15 cellular contexts compared by ENCODE assay signal in genomic region chr14:92472860-92473259, GRCh38. TPM values are rescaled to one million over a fixed set of nuclear protein-coding genes. Genes with fewer than 3 reads are reported as not detected.
DNase-seq lines count a peak whose midpoint lies in the region; ATAC-seq and TF ChIP-seq lines count a peak whose summit lies in the region.
"Had no signal": no experiment of that assay in that cellular context is flagged by ENCODE, and none has a peak within 500 bp of the region (broad histone marks: within the 10 kb centered on the region; RNA-seq: fewer than 3 reads in every experiment).

No MANE protein-coding gene starts in this region.

- DNase-seq in natural killer cell treated with Interleukin-12 subunit alpha and Interleukin-12 subunit beta and Interleukin-15 and Interleukin-18, amount 100 ng/mL, for 72 hours (ENCODE audit: low spot score): no peak
- DNase-seq in natural killer cell: no peak
- no peak for DNase-seq in brain microvascular endothelial cell
- DNase-seq in mucosa of descending colon: no peak
- DNase-seq in activated CD4-positive, alpha-beta T cell treated with anti-CD3 and anti-CD28 coated beads, Interleukin-2, amount 10 ng/mL, durations not matched to agents 24 days and 14 days: no peak
- DNase-seq in NCI-H2107 treated with DMSO at 0.1 percent for 48 hours (lab: John Stamatoyannopoulos, UW; ENCODE audit: unreplicated experiment): no peak
- DNase-seq: dorsolateral prefrontal cortex; mesendoderm; NCI-H1694 treated with DMSO at 0.1 percent for 48 hours; NCI-H82; stimulated activated CD4-positive, alpha-beta T cell treated with anti-CD3 and anti-CD28 coated beads, Interleukin-4, amount 100 ng/mL, for 1 hour; T-helper 17 cell had no signal

- H3K4me3 ChIP-seq in brain microvascular endothelial cell (ENCODE audit: low read depth, low read length) (no peak overlapping the region), mucosa of descending colon (no peak overlapping the region)
- H3K4me3 ChIP-seq: dorsolateral prefrontal cortex had no signal

- TF ChIP-seq CTCF in natural killer cell (IDR thresholded peaks at IDR 0.05): no peak
- TF ChIP-seq CTCF in brain microvascular endothelial cell (IDR thresholded peaks at IDR 0.05; ENCODE audit: low read depth, low read length, missing control alignments): no peak
- no peak for TF ChIP-seq CTCF in mucosa of descending colon (IDR thresholded peaks at IDR 0.05)

- H3K4me1 ChIP-seq in mucosa of descending colon (ENCODE audit: low read depth): no peaks in the 10 kb centered on the region

- ATAC-seq in natural killer cell treated with Interleukin-12 subunit alpha and Interleukin-12 subunit beta and Interleukin-15 and Interleukin-18, amount 100 ng/mL, for 72 hours: no peak
- ATAC-seq in natural killer cell (no peak), mucosa of descending colon (peak; percentile 41), HG02798 (IDR thresholded peaks at IDR 0.05; ENCODE audit: poor library complexity, unreplicated experiment) (no peak), GM21515 (IDR thresholded peaks at IDR 0.05; ENCODE audit: unreplicated experiment) (no peak)
- ATAC-seq: T-helper 17 cell had no signal

- no peaks in the 10 kb centered on the region for H3K9me3 Mint-ChIP-seq in natural killer cell treated with Interleukin-12 subunit alpha and Interleukin-12 subunit beta and Interleukin-15 and Interleukin-18, amount 100 ng/mL, for 72 hours
- no peaks in the 10 kb centered on the region for H3K9me3 Mint-ChIP-seq in natural killer cell
- peaks cover 11% of the 10 kb centered on the region for H3K9me3 Mint-ChIP-seq in activated CD4-positive, alpha-beta T cell treated with anti-CD3 and anti-CD28 coated beads, Interleukin-2, amount 10 ng/mL, durations not matched to agents 24 days and 14 days

- H3K36me3 ChIP-seq in brain microvascular endothelial cell (replicated peaks): no peaks in the 10 kb centered on the region
- H3K36me3 ChIP-seq in mucosa of descending colon (ENCODE audit: low read depth): no peaks in the 10 kb centered on the region

- no peaks in the 10 kb centered on the region for H3K9me3 ChIP-seq in mucosa of descending colon

- no peaks in the 10 kb centered on the region for H3K27me3 Mint-ChIP-seq in natural killer cell treated with Interleukin-12 subunit alpha and Interleukin-12 subunit beta and Interleukin-15 and Interleukin-18, amount 100 ng/mL, for 72 hours
- no peaks in the 10 kb centered on the region for H3K27me3 Mint-ChIP-seq in natural killer cell (ENCODE audit: low read depth in 2 of 2)
- peaks cover 9% of the 10 kb centered on the region for H3K27me3 Mint-ChIP-seq in activated CD4-positive, alpha-beta T cell treated with anti-CD3 and anti-CD28 coated beads, Interleukin-2, amount 10 ng/mL, durations not matched to agents 24 days and 14 days
- H3K27me3 Mint-ChIP-seq: T-helper 17 cell had no signal

- H3K27ac ChIP-seq in brain microvascular endothelial cell: peak overlapping the region; percentile 2

- in situ Hi-C loops in brain microvascular endothelial cell (cut with HindIII; ENCODE audit: low pct_ligation_motif_present, low sequenced_read_pairs): no loop called here

- H3K4me3 Mint-ChIP-seq in natural killer cell treated with Interleukin-12 subunit alpha and Interleukin-12 subunit beta and Interleukin-15 and Interleukin-18, amount 100 ng/mL, for 72 hours: no peak overlapping the region
- H3K4me3 Mint-ChIP-seq in natural killer cell: no peak overlapping the region
- H3K4me3 Mint-ChIP-seq in activated CD4-positive, alpha-beta T cell treated with anti-CD3 and anti-CD28 coated beads, Interleukin-2, amount 10 ng/mL, durations not matched to agents 24 days and 14 days: no peak overlapping the region
- H3K4me3 Mint-ChIP-seq: T-helper 17 cell had no signal

- H3K36me3 Mint-ChIP-seq in natural killer cell treated with Interleukin-12 subunit alpha and Interleukin-12 subunit beta and Interleukin-15 and Interleukin-18, amount 100 ng/mL, for 72 hours: no peaks in the 10 kb centered on the region
- H3K36me3 Mint-ChIP-seq in natural killer cell: no peaks in the 10 kb centered on the region
- no peaks in the 10 kb centered on the region for H3K36me3 Mint-ChIP-seq in activated CD4-positive, alpha-beta T cell treated with anti-CD3 and anti-CD28 coated beads, Interleukin-2, amount 10 ng/mL, durations not matched to agents 24 days and 14 days (ENCODE audit: low read depth)

- no peaks in the 10 kb centered on the region for H3K27me3 ChIP-seq in brain microvascular endothelial cell (replicated peaks)
- H3K27me3 ChIP-seq: dorsolateral prefrontal cortex had no signal

- intact Hi-C loops in natural killer cell (cut with micrococcal nuclease) (no loop called here), mucosa of descending colon (cut with DNase I, micrococcal nuclease) (no loop called here)
- intact Hi-C loops in activated CD4-positive, alpha-beta T cell treated with anti-CD3 and anti-CD28 coated beads, Interleukin-2, amount 10 ng/mL, durations not matched to agents 24 days and 14 days (cut with micrococcal nuclease): no loop called here

- H3K4me1 Mint-ChIP-seq in natural killer cell treated with Interleukin-12 subunit alpha and Interleukin-12 subunit beta and Interleukin-15 and Interleukin-18, amount 100 ng/mL, for 72 hours (ENCODE audit: low read depth in 2 of 2): peaks cover 12 to 22% of the 10 kb centered on the region in 2 donors
- H3K4me1 Mint-ChIP-seq in natural killer cell: peaks cover 0 to 5% of the 10 kb centered on the region in 2 donors
- H3K4me1 Mint-ChIP-seq in activated CD4-positive, alpha-beta T cell treated with anti-CD3 and anti-CD28 coated beads, Interleukin-2, amount 10 ng/mL, durations not matched to agents 24 days and 14 days: peaks cover 2% of the 10 kb centered on the region

- H3K27ac Mint-ChIP-seq in natural killer cell treated with Interleukin-12 subunit alpha and Interleukin-12 subunit beta and Interleukin-15 and Interleukin-18, amount 100 ng/mL, for 72 hours: peak overlapping the region; percentile 16 to 20
- no peak overlapping the region for H3K27ac Mint-ChIP-seq in natural killer cell
- no peak overlapping the region for H3K27ac Mint-ChIP-seq in activated CD4-positive, alpha-beta T cell treated with anti-CD3 and anti-CD28 coated beads, Interleukin-2, amount 10 ng/mL, durations not matched to agents 24 days and 14 days
- H3K27ac Mint-ChIP-seq: T-helper 17 cell had no signal

RNA-seq across cellular contexts. Expression of gene RIN3, which starts 40.7 kb away (rescaled TPM):
- 100 to 1,000 TPM; 151 to 202 TPM for total RNA-seq in natural killer cell treated with Interleukin-12 subunit alpha and Interleukin-12 subunit beta and Interleukin-15 and Interleukin-18, amount 100 ng/mL, for 72 hours
- total RNA-seq in natural killer cell (100 to 1,000 TPM; 248 to 289 (median 282) TPM), mucosa of descending colon (10 to 100 TPM; 26.2 to 51.0 (median 32.9) TPM)
- total RNA-seq in activated CD4-positive, alpha-beta T cell treated with anti-CD3 and anti-CD28 coated beads, Interleukin-2, amount 10 ng/mL, durations not matched to agents 24 days and 14 days: 21.5 and 21.6 TPM in 2 replicates
- total RNA-seq: HT-29 had no signal

Comparison
In these comparisons a context has a peak if more than half of its experiments do, and no peak if none do; other contexts are left out.
1. H3K27ac Mint-ChIP-seq: peak in natural killer cell treated with Interleukin-12 subunit alpha and Interleukin-12 subunit beta and Interleukin-15 and Interleukin-18, amount 100 ng/mL, for 72 hours (2 of 2); none in natural killer cell (0 of 2) and activated CD4-positive, alpha-beta T cell treated with anti-CD3 and anti-CD28 coated beads, Interleukin-2, amount 10 ng/mL, durations not matched to agents 24 days and 14 days (single experiment).